ENCODE assay signal across 10 cellular contexts in genomic region chr9:93592389-93593021, GRCh38. TPM values are rescaled to one million over a fixed set of nuclear protein-coding genes. Genes with fewer than 3 reads are reported as not detected.
DNase-seq lines count a peak whose midpoint lies in the region; ATAC-seq and TF ChIP-seq lines count a peak whose summit lies in the region.
"Had no signal": no experiment of that assay in that cellular context is flagged by ENCODE, and none has a peak within 500 bp of the region (broad histone marks: within the 10 kb centered on the region; RNA-seq: fewer than 3 reads in every experiment).

No MANE protein-coding gene starts in this region.

- peaks cover 53% of the 10 kb centered on the region for H3K4me1 Mint-ChIP-seq in neural progenitor cell

- H3K9me3 ChIP-seq in Loucy (ENCODE audit: insufficient read depth, low read depth, low read length) = no peaks in the 10 kb centered on the region
- H3K9me3 ChIP-seq in neural progenitor cell (ENCODE audit: low read depth) = no peaks in the 10 kb centered on the region

- H3K9ac ChIP-seq in Loucy (ENCODE audit: low read depth, low read length, poor library complexity, severe bottlenecking) = no peak overlapping the region
- H3K9ac ChIP-seq in neural progenitor cell = no peak overlapping the region

- H3K27me3 ChIP-seq in Loucy (ENCODE audit: insufficient read depth, low read length, poor library complexity, severe bottlenecking) (no peaks in the 10 kb centered on the region), neural progenitor cell (no peaks in the 10 kb centered on the region)

- H3K27me3 Mint-ChIP-seq in neural progenitor cell (ENCODE audit: insufficient read depth, low read depth) = no peaks in the 10 kb centered on the region

- DNase-seq in DMS53 (lab: John Stamatoyannopoulos, UW) (peak; percentile 52), DMS53 treated with DMSO at 0.1 percent for 48 hours (lab: John Stamatoyannopoulos, UW; ENCODE audit: unreplicated experiment) (no peak), coronary artery (ENCODE audit: low spot score) (peak; percentile 40), neural progenitor cell (ENCODE audit: low spot score) (no peak), KG1 (lab: John Stamatoyannopoulos, UW) (no peak)
- DNase-seq in stimulated activated naive CD4-positive, alpha-beta T cell (lab: John Stamatoyannopoulos, UW) = no peak
- DNase-seq: T1000 had no signal

- H2AFZ ChIP-seq in Loucy (ENCODE audit: low read length) (no peak overlapping the region), neural progenitor cell (replicated peaks) (no peak overlapping the region)

- H3K4me3 Mint-ChIP-seq in neural progenitor cell = no peak overlapping the region
- H3K4me3 Mint-ChIP-seq: nephron had no signal

- H3K27ac Mint-ChIP-seq in neural progenitor cell = peak overlapping the region; percentile 69
- H3K27ac Mint-ChIP-seq: nephron had no signal

- H3K4me1 ChIP-seq in Loucy (ENCODE audit: insufficient read depth, low read length, poor library complexity, severe bottlenecking) (peaks cover 5% of the 10 kb centered on the region), neural progenitor cell (peaks cover 13% of the 10 kb centered on the region)

- peaks cover 12% of the 10 kb centered on the region for H4K20me1 ChIP-seq in Loucy (ENCODE audit: insufficient read depth, low read length, poor library complexity, severe bottlenecking)
- peaks cover 68% of the 10 kb centered on the region for H4K20me1 ChIP-seq in neural progenitor cell (ENCODE audit: low read depth)

- no peaks in the 10 kb centered on the region for H3K36me3 ChIP-seq in Loucy (ENCODE audit: insufficient read depth, low read length)
- no peaks in the 10 kb centered on the region for H3K36me3 ChIP-seq in neural progenitor cell

- H3K4me2 ChIP-seq in Loucy (ENCODE audit: low read depth, low read length, poor library complexity, severe bottlenecking) (no peak overlapping the region), neural progenitor cell (no peak overlapping the region)

- no peak for ATAC-seq in HG03025 (IDR thresholded peaks at IDR 0.05; ENCODE audit: low FRiP score, unreplicated experiment)

- H3K36me3 Mint-ChIP-seq in neural progenitor cell = no peaks in the 10 kb centered on the region

- H3K4me3 ChIP-seq in Loucy (ENCODE audit: low read length, poor library complexity, severe bottlenecking) = no peak overlapping the region
- no peak overlapping the region for H3K4me3 ChIP-seq in coronary artery
- no peak overlapping the region for H3K4me3 ChIP-seq in neural progenitor cell

- H3K27ac ChIP-seq in coronary artery (no peak overlapping the region), neural progenitor cell (no peak overlapping the region)

- H3K79me2 ChIP-seq in Loucy (ENCODE audit: insufficient read depth, low read length) (peaks cover 78% of the 10 kb centered on the region; the same call in 1 of the 2 replicates), neural progenitor cell (ENCODE audit: low read depth) (peaks cover 50% of the 10 kb centered on the region)

- H3F3A ChIP-seq in Loucy (ENCODE audit: low read depth) = no peaks in the 10 kb centered on the region
- no peaks in the 10 kb centered on the region for H3F3A ChIP-seq in neural progenitor cell (ENCODE audit: low read depth)

- TF ChIP-seq CTCF in Loucy (conservative IDR thresholded peaks at IDR 0.05; ENCODE audit: low read length) = peak; percentile 44
- no peak for TF ChIP-seq CTCF in coronary artery (IDR thresholded peaks at IDR 0.05)
- TF ChIP-seq CTCF in neural progenitor cell (IDR thresholded peaks at IDR 0.05) = no peak

- H3K9me3 Mint-ChIP-seq in neural progenitor cell = no peaks in the 10 kb centered on the region
- H3K9me3 Mint-ChIP-seq: nephron had no signal

- no peaks in the 10 kb centered on the region for H3K9me2 ChIP-seq in Loucy (replicated peaks; ENCODE audit: low read depth, low read length)

RNA-seq across cellular contexts. Expression of gene PHF2, which starts 16.1 kb away (rescaled TPM):
- 15.7 and 17.6 TPM in 2 replicates for total RNA-seq in neural progenitor cell (ENCODE audit: low replicate concordance)

Comparison
In these comparisons a context has a peak if more than half of its experiments do, and no peak if none do; other contexts are left out.
1. DNase-seq: peak in DMS53 (single experiment) and coronary artery (single experiment); none in DMS53 treated with DMSO at 0.1 percent for 48 hours (single experiment), neural progenitor cell (single experiment), stimulated activated naive CD4-positive, alpha-beta T cell (0 of 6) and KG1 (single experiment).